ENCODE assay signal across 9 cellular contexts in genomic region chr17:76179496-76180467, GRCh38. TPM values are rescaled to one million over a fixed set of nuclear protein-coding genes. Genes with fewer than 3 reads are reported as not detected.
A peak's percentile ranks its signal among the peaks of the same experiment; 100 is the strongest.
DNase-seq lines count a peak whose midpoint lies in the region; ATAC-seq and TF ChIP-seq lines count a peak whose summit lies in the region.
"Had no signal": no experiment of that assay in that cellular context is flagged by ENCODE, and none has a peak within 500 bp of the region (broad histone marks: within the 10 kb centered on the region; RNA-seq: fewer than 3 reads in every experiment).

No MANE protein-coding gene starts in this region.

- no peak overlapping the region for H3K23ac ChIP-seq in IMR-90 (ENCODE audit: low read depth, low read length)

- H3K4me1 ChIP-seq in IMR-90 (ENCODE audit: control insufficient read depth, insufficient read depth, low read length), result no peaks in the 10 kb centered on the region

- H4K5ac ChIP-seq in IMR-90 (ENCODE audit: low read depth, low read length), result peak overlapping the region; percentile 4; the same call in 1 of the 2 replicates

- no peak overlapping the region for H3K4me2 ChIP-seq in IMR-90 (ENCODE audit: low read depth, low read length)

- no TSS peak for BruUV-seq in IMR-90 (replicated peaks; lab: Mats Ljungman, UMichigan)

- no peak overlapping the region for H3K4ac ChIP-seq in IMR-90 (ENCODE audit: low read depth, low read length)

- peak; percentile 41; the same call in 1 of the 2 replicates for ATAC-seq in IMR-90 (ENCODE audit: low read depth)
- ATAC-seq in GM21526 (IDR thresholded peaks at IDR 0.05; ENCODE audit: low FRiP score, unreplicated experiment), result no peak
- no peak for ATAC-seq in GM21367 (IDR thresholded peaks at IDR 0.05; ENCODE audit: unreplicated experiment)
- ATAC-seq: sciatic nerve had no signal

- no peaks in the 10 kb centered on the region for H3K9me3 ChIP-seq in IMR-90 (ENCODE audit: control insufficient read depth, insufficient read depth, low read length)

- H3K9me3 Mint-ChIP-seq in activated CD4-positive, alpha-beta memory T cell treated with anti-CD3 and anti-CD28 coated beads for 36 hours, result no peaks in the 10 kb centered on the region

- H3K36me3 ChIP-seq in IMR-90 (ENCODE audit: control insufficient read depth, insufficient read depth, low read length), result no peaks in the 10 kb centered on the region

- peaks cover 42% of the 10 kb centered on the region for H3K4me1 Mint-ChIP-seq in activated CD4-positive, alpha-beta memory T cell treated with anti-CD3 and anti-CD28 coated beads for 36 hours (ENCODE audit: low read depth)

- no peak overlapping the region for H2BK5ac ChIP-seq in IMR-90 (ENCODE audit: low read depth, low read length, poor library complexity, severe bottlenecking)

- peak overlapping the region; percentile 21 to 57; a peak in 2 of 4 replicates for H4K8ac ChIP-seq in IMR-90 (ENCODE audit: low read depth in 2 of 2, low read length in 2 of 2)

- dilution Hi-C loops in IMR-90 (cut with HindIII; ENCODE audit: low sequenced_read_pairs, unreplicated experiment), result no loop called here

- H2AK5ac ChIP-seq in IMR-90 (ENCODE audit: low read depth, low read length), result no peak overlapping the region

- POLR2A ChIA-PET in IMR-90 (lab: Charles Lee; ENCODE audit: unreplicated experiment), result no interaction called here
- POLR2A ChIA-PET in activated CD4-positive, alpha-beta memory T cell treated with anti-CD3 and anti-CD28 coated beads for 36 hours (lab: Charles Lee), result interaction anchor here (0.5 to 15.5 kb wide), 15 partner anchors 9 to 828 kb away, joined by 3 to 298 read pairs (median 3); partner anchors contain the start of gene UBALD2

- H4K91ac ChIP-seq in IMR-90 (ENCODE audit: insufficient read depth, low read depth, low read length), result no peak overlapping the region

- peak; percentile 63 for DNase-seq in DMS53 (lab: John Stamatoyannopoulos, UW)
- peak; percentile 50 for DNase-seq in IMR-90
- peak; percentile 62 for DNase-seq in activated CD4-positive, alpha-beta memory T cell treated with anti-CD3 and anti-CD28 coated beads for 36 hours
- peak; percentile 33 for DNase-seq in iris pigment epithelial cell (ENCODE audit: low read depth)
- no peak for DNase-seq in mucosa of gallbladder (ENCODE audit: low spot score)
- no peak for DNase-seq in DMS 273 (lab: John Stamatoyannopoulos, UW; ENCODE audit: unreplicated experiment)

- peak overlapping the region; percentile 48 for H3K14ac ChIP-seq in IMR-90 (replicated peaks; ENCODE audit: low read depth, low read length)

- no peak overlapping the region for H2BK120ac ChIP-seq in IMR-90 (ENCODE audit: low read depth, low read length)

- peak overlapping the region; percentile 62 for H3K4me3 Mint-ChIP-seq in activated CD4-positive, alpha-beta memory T cell treated with anti-CD3 and anti-CD28 coated beads for 36 hours

- CTCF ChIA-PET in IMR-90 (lab: Yijun Ruan, JAX), result no interaction called here
- CTCF ChIA-PET in activated CD4-positive, alpha-beta memory T cell treated with anti-CD3 and anti-CD28 coated beads for 36 hours (lab: Charles Lee), result interaction anchor here (0.7 to 9.3 kb wide), 32 partner anchors 11 to 218 kb away, joined by 3 to 114 read pairs (median 5); partner anchors contain the start of genes EXOC7, FOXJ1 and UBALD2

- no peak for TF ChIP-seq RAD21 in IMR-90 (IDR thresholded peaks at IDR 0.05; ENCODE audit: low read length)

- no peak overlapping the region for H3K4me3 ChIP-seq in IMR-90 (ENCODE audit: insufficient read depth, low read depth, low read length)

- no peaks in the 10 kb centered on the region for H4K20me1 ChIP-seq in IMR-90 (ENCODE audit: insufficient read depth, low read length)

- in situ Hi-C loops in IMR-90 (cut with MboI; ENCODE audit: low sequenced_read_pairs), result no loop called here

- H2BK20ac ChIP-seq in IMR-90 (ENCODE audit: low read depth, low read length), result no peak overlapping the region; the same call in 1 of the 2 replicates

- no CpG with 5 or more reads among the region's 6 CpGs for WGBS in IMR-90 (ENCODE audit: extremely low coverage in 2 of 2, insufficient read length in 1 of 2), 2 experiments

- H3K27ac Mint-ChIP-seq in activated CD4-positive, alpha-beta memory T cell treated with anti-CD3 and anti-CD28 coated beads for 36 hours, result peak overlapping the region; percentile 87

- 0 out of 2 replicates have a peak, but pooled peaks cover 3% of the 10 kb centered on the region for H3K9me1 ChIP-seq in IMR-90 (ENCODE audit: insufficient read depth, low read length)

- H3K27me3 ChIP-seq in IMR-90 (ENCODE audit: control insufficient read depth, insufficient read depth, low read length), result no peaks in the 10 kb centered on the region

- no peak overlapping the region for H2BK15ac ChIP-seq in IMR-90 (ENCODE audit: low read depth, low read length)

- H3K56ac ChIP-seq in IMR-90 (ENCODE audit: extremely low read depth, insufficient read depth, low read length), result no peak overlapping the region

- H3K27me3 Mint-ChIP-seq in activated CD4-positive, alpha-beta memory T cell treated with anti-CD3 and anti-CD28 coated beads for 36 hours, result no peaks in the 10 kb centered on the region

- TF ChIP-seq POLR2A in IMR-90 (IDR thresholded peaks at IDR 0.05; ENCODE audit: low read depth, low read length), result no peak

- no peaks in the 10 kb centered on the region for H3K79me1 ChIP-seq in IMR-90 (ENCODE audit: low read depth in 1 of 2, low read length in 2 of 2)

- H3K36me3 Mint-ChIP-seq in activated CD4-positive, alpha-beta memory T cell treated with anti-CD3 and anti-CD28 coated beads for 36 hours, result no peaks in the 10 kb centered on the region

- intact Hi-C loops in IMR-90 (cut with micrococcal nuclease), result no loop called here
- intact Hi-C loops in activated CD4-positive, alpha-beta memory T cell treated with anti-CD3 and anti-CD28 coated beads for 36 hours (cut with micrococcal nuclease), result loop anchor here (1.0 to 5.0 kb wide), 4 partner anchors 13 to 338 kb away; no protein-coding TSS in a partner anchor

- TF ChIP-seq CTCF in IMR-90 (conservative IDR thresholded peaks at IDR 0.05; ENCODE audit: low read depth, low read length), result no peak

- no peak overlapping the region for H2AFZ ChIP-seq in IMR-90 (replicated peaks; ENCODE audit: low read length, poor library complexity)

- no peak overlapping the region for H3K9ac ChIP-seq in IMR-90 (ENCODE audit: low read depth, low read length)

- H2AK9ac ChIP-seq in IMR-90 (replicated peaks; ENCODE audit: low read depth, low read length, poor library complexity), result no peak overlapping the region

- H3K18ac ChIP-seq in IMR-90 (ENCODE audit: low read depth, low read length), result no peak overlapping the region

- H3K27ac ChIP-seq in IMR-90 (ENCODE audit: insufficient read depth, low read length), result no peak overlapping the region

TF ChIP-seq in IMR-90, 13 proteins besides CTCF, POLR2A, EP300 and RAD21:
- TF ChIP-seq SMC3 (IDR thresholded peaks at IDR 0.05; ENCODE audit: low read depth, low read length), result no peak
- TF ChIP-seq FOS (IDR thresholded peaks at IDR 0.05; ENCODE audit: low read depth, low read length), result no peak
- no peak for TF ChIP-seq USF2 (IDR thresholded peaks at IDR 0.05; ENCODE audit: low read depth, low read length)
- no peak for TF ChIP-seq RFX5 (IDR thresholded peaks at IDR 0.05; ENCODE audit: low read depth, low read length)
- TF ChIP-seq CEBPB (IDR thresholded peaks at IDR 0.05; ENCODE audit: low read depth, low read length), result no peak

RNA-seq across cellular contexts. Expression of gene FOXJ1, which starts 38.7 kb away (rescaled TPM):
- not detected in 2 replicates for total RNA-seq in IMR-90 (2012; rRNA removed)
- polyA plus RNA-seq in IMR-90 (2012; rRNA removed), result 0.05 TPM in 1 of 2 replicates, not detected in the other
- 0.01 TPM in 1 of 2 replicates, not detected in the other for polyA plus RNA-seq in IMR-90 (2012; cell fraction: cytosol; rRNA removed)
- 0.03 TPM in 2 replicates for polyA plus RNA-seq in IMR-90 (2012; cell fraction: nucleus; rRNA removed; ENCODE audit: low replicate concordance)
- total RNA-seq in activated CD4-positive, alpha-beta memory T cell treated with anti-CD3 and anti-CD28 coated beads for 36 hours, result under 1 TPM; 0.22 to 0.29 TPM
- total RNA-seq in mucosa of gallbladder, result not detected

Comparison
In these comparisons a context has a peak if more than half of its experiments do, and no peak if none do; other contexts are left out.
1. DNase-seq: peak in DMS53 (single experiment), IMR-90 (single experiment), activated CD4-positive, alpha-beta memory T cell treated with anti-CD3 and anti-CD28 coated beads for 36 hours (single experiment) and iris pigment epithelial cell (single experiment); none in mucosa of gallbladder (single experiment) and DMS 273 (single experiment).